In genomic region chr6:35777356-35778102, GRCh38 we compare ENCODE assay signal across 1 cellular context.
TF ChIP-seq lines count a peak whose summit lies in the region.

No MANE protein-coding gene starts in this region.

TF ChIP-seq in A549, 52 proteins besides CTCF, POLR2A, EP300 and RAD21:
- no peak for TF ChIP-seq HOXA7 (CRISPR knock-in tag; IDR thresholded peaks at IDR 0.05)
